In the genomic region with DNA sequence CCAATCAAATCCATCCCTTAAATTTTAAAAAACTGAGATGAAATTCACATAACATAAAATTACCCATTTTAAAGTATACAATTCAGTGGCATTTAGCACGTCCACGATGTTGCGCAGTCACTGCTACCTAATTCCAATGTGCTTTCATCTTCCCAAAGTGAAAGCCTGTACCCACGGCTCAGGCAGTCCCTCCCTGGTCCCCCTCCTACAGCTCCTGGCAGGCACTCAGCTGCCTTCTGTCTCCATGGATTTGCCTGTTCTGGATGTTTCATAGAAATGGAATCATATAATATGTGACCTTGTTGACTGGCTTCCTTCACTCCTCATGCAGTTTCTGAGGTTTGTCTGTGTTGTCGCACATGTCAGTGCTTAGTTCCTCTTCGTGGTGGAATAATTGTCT, we compare ENCODE assay signal across 22 cellular contexts.
"Had no signal": no experiment of that assay in that cellular context is flagged by ENCODE, and none has a peak within 500 bp of the region (broad histone marks: within the 10 kb centered on the region; RNA-seq: fewer than 3 reads in every experiment).

No MANE protein-coding gene starts in this region.

- DNase-seq: activated CD4-positive, alpha-beta T cell treated with anti-CD3 and anti-CD28 coated beads for 36 hours; activated CD4-positive, alpha-beta T cell treated with anti-CD3 and anti-CD28 coated beads, Interleukin-2, amount 10 ng/mL, durations not matched to agents 7 days and 5 days; activated CD4-positive, alpha-beta T cell treated with anti-CD3 and anti-CD28 coated beads, Interleukin-2, amount 50 U/mL, for 48 hours; activated CD8-positive, alpha-beta T cell treated with anti-CD3 and anti-CD28 coated beads, Interleukin-2, amount 10 ng/mL, durations not matched to agents 7 days and 5 days; activated effector memory CD4-positive, alpha-beta T cell treated with Interleukin-2 at 50 U/mL for 16 hours; activated naive CD4-positive, alpha-beta T cell treated with anti-CD3 and anti-CD28 coated beads, Interleukin-2, amount 10 ng/mL, durations not matched to agents 7 days and 5 days; activated naive CD8-positive, alpha-beta T cell treated with anti-CD3 and anti-CD28 coated beads, Interleukin-2, amount 50 U/mL, for 24 hours; activated T-cell treated with anti-CD3 and anti-CD28 coated beads for 4 hours; activated T-cell treated with anti-CD3 and anti-CD28 coated beads, Interleukin-2, amount 50 U/mL, for 4 hours; caudate nucleus; NCI-H1092 treated with DMSO at 0.1 percent for 48 hours; NCI-H1417 treated with DMSO at 0.1 percent for 48 hours; NCI-H187 treated with DMSO at 0.1 percent for 48 hours; NCI-H2081; NCI-H226; NCI-H446 treated with DMSO at 0.1 percent for 48 hours; NCI-H524; PC-3; Peyer's patch; RPMI8226; SHP77 treated with DMSO at 0.1 percent for 48 hours; SK-N-SH had no signal
